In genomic region chr11:64916040-64916847, GRCh38 we compare ENCODE assay signal across 1 cellular context.
A peak's percentile ranks its signal among the peaks of the same experiment; 100 is the strongest.
TF ChIP-seq lines count a peak whose summit lies in the region.

No MANE protein-coding gene starts in this region.

TF ChIP-seq in HEK293, 187 proteins besides CTCF, POLR2A, EP300 and RAD21 (continued from another document):
- TF ChIP-seq ZNF704 (tag by site-specific recombination; IDR thresholded peaks at IDR 0.05) (no peak), ZNF18 (tag by site-specific recombination; IDR thresholded peaks at IDR 0.05) (no peak), ZIC2 (tag by site-specific recombination; IDR thresholded peaks at IDR 0.05) (peak; percentile 68), ZNF223 (tag by site-specific recombination; IDR thresholded peaks at IDR 0.05) (no peak), ZNF133 (tag by site-specific recombination; IDR thresholded peaks at IDR 0.05) (no peak), PATZ1 (tag by site-specific recombination; IDR thresholded peaks at IDR 0.05) (peak; percentile 78), ZNF19 (tag by site-specific recombination; IDR thresholded peaks at IDR 0.05; ENCODE audit: low read depth) (no peak), ZSCAN16 (tag by site-specific recombination; IDR thresholded peaks at IDR 0.05) (no peak), ZFP37 (tag by site-specific recombination; IDR thresholded peaks at IDR 0.05) (no peak), ZNF48 (tag by site-specific recombination; IDR thresholded peaks at IDR 0.05) (no peak), ZNF2 (tag by site-specific recombination; IDR thresholded peaks at IDR 0.05) (no peak), ZBTB48 (tag by site-specific recombination; IDR thresholded peaks at IDR 0.05) (peak; percentile 50; the same call in 1 of the 2 replicates), ZNF501 (tag by site-specific recombination; IDR thresholded peaks at IDR 0.05) (no peak), GLIS1 (tag by site-specific recombination; IDR thresholded peaks at IDR 0.05) (peak; percentile 73), SCRT2 (tag by site-specific recombination; IDR thresholded peaks at IDR 0.05) (peak; percentile 87), ZNF433 (tag by site-specific recombination; IDR thresholded peaks at IDR 0.05; ENCODE audit: low read depth) (no peak), ZNF266 (tag by site-specific recombination; IDR thresholded peaks at IDR 0.05; ENCODE audit: low read depth) (no peak), ZNF23 (tag by site-specific recombination; IDR thresholded peaks at IDR 0.05; ENCODE audit: borderline replicate concordance) (no peak), ZNF354C (tag by site-specific recombination; IDR thresholded peaks at IDR 0.05; ENCODE audit: borderline replicate concordance, low read depth) (no peak), ZNF449 (tag by site-specific recombination; IDR thresholded peaks at IDR 0.05) (no peak), ZNF544 (tag by site-specific recombination; IDR thresholded peaks at IDR 0.05) (no peak), MEIS1 (CRISPR knock-in tag; IDR thresholded peaks at IDR 0.05; ENCODE audit: borderline replicate concordance) (no peak), ZNF132 (tag by site-specific recombination; IDR thresholded peaks at IDR 0.05; ENCODE audit: borderline replicate concordance) (no peak), KLF17 (tag by site-specific recombination; IDR thresholded peaks at IDR 0.05) (peak; percentile 22; the same call in 1 of the 2 replicates), ZNF514 (tag by site-specific recombination; IDR thresholded peaks at IDR 0.05) (no peak), ZNF558 (tag by site-specific recombination; IDR thresholded peaks at IDR 0.05) (no peak), SCRT1 (tag by site-specific recombination; IDR thresholded peaks at IDR 0.05; ENCODE audit: borderline replicate concordance) (peak; percentile 80), ZBTB11 (tag by site-specific recombination; conservative IDR thresholded peaks at IDR 0.05; ENCODE audit: low read depth) (no peak), RBAK (tag by site-specific recombination; IDR thresholded peaks at IDR 0.05) (no peak), ZNF140 (tag by site-specific recombination; IDR thresholded peaks at IDR 0.05) (0 out of 2 replicates have a peak, but pooled peaks have one; percentile 46), SP2 (tag by site-specific recombination; IDR thresholded peaks at IDR 0.05) (peak; percentile 73), ZNF394 (tag by site-specific recombination; IDR thresholded peaks at IDR 0.05; ENCODE audit: borderline replicate concordance) (no peak), REST (tag by site-specific recombination; IDR thresholded peaks at IDR 0.05) (no peak), ZNF701 (tag by site-specific recombination; IDR thresholded peaks at IDR 0.05) (no peak), ZNF473 (tag by site-specific recombination; IDR thresholded peaks at IDR 0.05) (no peak)
